21 cellular contexts compared by ENCODE assay signal in genomic region chr1:173504268-173504667, GRCh38. TPM values are rescaled to one million over a fixed set of nuclear protein-coding genes. Genes with fewer than 3 reads are reported as not detected.
A peak's percentile ranks its signal among the peaks of the same experiment; 100 is the strongest.
DNase-seq lines count a peak whose midpoint lies in the region; ATAC-seq, FAIRE-seq and TF ChIP-seq lines count a peak whose summit lies in the region.
"Had no signal": no experiment of that assay in that cellular context is flagged by ENCODE, and none has a peak within 500 bp of the region (broad histone marks: within the 10 kb centered on the region; RNA-seq: fewer than 3 reads in every experiment).

No MANE protein-coding gene starts in this region.

- FAIRE-seq in K562 (lab: Jason Lieb, UNC): no peak
- FAIRE-seq: GM19239 had no signal

- H3K9me3 ChIP-seq in HEK293 (ENCODE audit: control insufficient read depth, insufficient read depth, low read depth, low read length): no peaks in the 10 kb centered on the region
- H3K9me3 ChIP-seq in K562 (replicated peaks; ENCODE audit: control insufficient read depth, insufficient read depth, low read depth, low read length): no peaks in the 10 kb centered on the region
- H3K9me3 ChIP-seq in right lobe of liver: no peaks in the 10 kb centered on the region
- H3K9me3 ChIP-seq: Caco-2 had no signal

- H2AFZ ChIP-seq in K562 (ENCODE audit: low read depth, low read length): no peak overlapping the region

- H3K4me2 ChIP-seq in K562 (ENCODE audit: insufficient read depth, low read length): no peak overlapping the region

- H3K9ac ChIP-seq in K562 (ENCODE audit: insufficient read depth in 1 of 2, low read depth in 2 of 2, low read length in 2 of 2): no peak overlapping the region

- no TSS peak for BruUV-seq in K562 (replicated peaks; lab: Mats Ljungman, UMichigan)

- no peak overlapping the region for H3K4me3 ChIP-seq in HEK293 (ENCODE audit: low read depth, low read length)
- H3K4me3 ChIP-seq in K562: no peak overlapping the region
- H3K4me3 ChIP-seq in right lobe of liver: no peak overlapping the region

- H3K79me2 ChIP-seq in K562 (ENCODE audit: control insufficient read depth, insufficient read depth, low read length): no peaks in the 10 kb centered on the region

- TF ChIP-seq POLR2A in K562 (conservative IDR thresholded peaks at IDR 0.05) (no peak), right lobe of liver (IDR thresholded peaks at IDR 0.05) (peak; percentile 21)

- H4K20me1 ChIP-seq in K562 (replicated peaks; ENCODE audit: control insufficient read depth, insufficient read depth, low read length): no peaks in the 10 kb centered on the region

- POLR2A ChIA-PET in HEK293 (lab: Yijun Ruan, JAX) (no interaction called here), K562 (lab: Yijun Ruan, JAX) (interaction anchor here (1.9 kb wide), 1 partner anchor 26 kb away, joined by 7 read pairs; the partner anchor contains the start of gene PRDX6)

- H3K36me3 ChIP-seq in HEK293 (ENCODE audit: control insufficient read depth in 2 of 2, insufficient read depth in 1 of 2, low read length in 2 of 2) (no peaks in the 10 kb centered on the region), K562 (ENCODE audit: control insufficient read depth, insufficient read depth, low read length) (no peaks in the 10 kb centered on the region), right lobe of liver (no peaks in the 10 kb centered on the region)

- no peak for TF ChIP-seq CTCF in HEK293 (tag by site-specific recombination; IDR thresholded peaks at IDR 0.05)
- no peak for TF ChIP-seq CTCF in K562 (IDR thresholded peaks at IDR 0.05 in 2 of 3, conservative IDR thresholded peaks at IDR 0.05 in 1 of 3; ENCODE audit: insufficient read depth in 2 of 3, low read depth in 1 of 3, low read length in 3 of 3)
- peak in 1 of 4 donors; percentile 0 for TF ChIP-seq CTCF in right lobe of liver (IDR thresholded peaks at IDR 0.05)

- TF ChIP-seq RAD21 in K562 (CRISPR knock-in tag; conservative IDR thresholded peaks at IDR 0.05 in 1 of 2, IDR thresholded peaks at IDR 0.05 in 1 of 2): no peak

- in situ Hi-C loops in K562 (cut with MboI): no loop called here

- no peak for TF ChIP-seq EP300 in K562 (IDR thresholded peaks at IDR 0.05; ENCODE audit: low read length)

- CTCF ChIA-PET in HEK293 (lab: Yijun Ruan, JAX) (interaction anchor here (0.6 kb wide), 1 partner anchor 25 kb away, joined by 5 read pairs; no protein-coding TSS in a partner anchor), K562 (lab: Yijun Ruan, JAX; ENCODE audit: low intra/inter-chr PET ratio) (no interaction called here)

- ATAC-seq in K562 (no peak), right lobe of liver (peak; percentile 58 to 74 (median 67)), HG03280 (IDR thresholded peaks at IDR 0.05; ENCODE audit: unreplicated experiment) (no peak)
- ATAC-seq: PC-3, T-helper 17 cell had no signal

- DNase-seq in NCI-H2081 (lab: John Stamatoyannopoulos, UW) (peak; percentile 80 to 95), K562 (ENCODE audit: extremely low read depth in 1 of 4, low spot score in 3 of 4) (no peak), right lobe of liver (peak; percentile 48 to 82 (median 78)), globus pallidus (ENCODE audit: low spot score) (no peak), OCI-M1 (lab: John Stamatoyannopoulos, UW) (no peak), KG1 (lab: John Stamatoyannopoulos, UW) (no peak)
- DNase-seq: ACHN, AML-193, Caco-2, H7, NCI-H1048, NCI-H187, NCI-H2171 treated with DMSO at 0.1 percent for 48 hours, NCI-H524 treated with DMSO at 0.1 percent for 48 hours, PC-3, T-helper 17 cell had no signal

- intact Hi-C loops in K562 (cut with micrococcal nuclease): no loop called here
- intact Hi-C loops in right lobe of liver (cut with DNase I): loop anchor here in 1 of 2 donors (10.0 kb wide), 1 partner anchor 69 kb away; no protein-coding TSS in a partner anchor

- no peaks in the 10 kb centered on the region for H3K9me1 ChIP-seq in K562 (ENCODE audit: control insufficient read depth, insufficient read depth, low read length)

- peaks cover 8% of the 10 kb centered on the region for H3K4me1 ChIP-seq in HEK293 (ENCODE audit: control insufficient read depth, insufficient read depth, low read length)
- H3K4me1 ChIP-seq in K562 (replicated peaks in 1 of 2; ENCODE audit: control insufficient read depth in 2 of 2, insufficient read depth in 2 of 2, low read length in 2 of 2): peaks cover 0 to 9% of the 10 kb centered on the region in 2 experiments; a peak in 2 of 5 replicates
- peaks cover 0 to 29% (median 4%) of the 10 kb centered on the region in 4 donors for H3K4me1 ChIP-seq in right lobe of liver

- H3K27me3 ChIP-seq in K562 (ENCODE audit: control insufficient read depth in 2 of 2, insufficient read depth in 2 of 2, low read length in 2 of 2): no peaks in the 10 kb centered on the region
- no peaks in the 10 kb centered on the region for H3K27me3 ChIP-seq in right lobe of liver

- 19% methylated on average over 4 of the region's 4 CpGs for WGBS in K562 (ENCODE audit: insufficient coverage, low coverage, missing lambda C conversion rate)
- WGBS in right lobe of liver (ENCODE audit: insufficient coverage, low coverage, low lambda C conversion rate, missing lambda C conversion rate): 44% methylated on average over 4 of the region's 4 CpGs

- H3K27ac ChIP-seq in HEK293 (ENCODE audit: extremely low read depth, low read depth, low read length) (no peak overlapping the region), K562 (ENCODE audit: extremely low read depth, low read depth, low read length) (no peak overlapping the region), right lobe of liver (peak overlapping the region; percentile 65 to 93 (median 89))
- H3K27ac ChIP-seq: HL-60, RWPE1 had no signal

TF ChIP-seq in HEK293, 187 proteins besides CTCF, POLR2A, EP300 and RAD21 (continues in another document):
- 0 out of 2 replicates have a peak, but pooled peaks have one; percentile 51 for TF ChIP-seq ZNF398 (tag by site-specific recombination; IDR thresholded peaks at IDR 0.05)

TF ChIP-seq in K562, 482 proteins besides CTCF, POLR2A, EP300 and RAD21:
- TF ChIP-seq CGGBP1 (CRISPR knock-in tag; IDR thresholded peaks at IDR 0.05) (no peak), CEBPB (tag; IDR thresholded peaks at IDR 0.05) (peak; percentile 22)

RNA-seq across cellular contexts. Expression of gene PRDX6, which starts 27.1 kb away (rescaled TPM):
- total RNA-seq in K562 (2011; cell fraction: chromatin; rRNA removed; ENCODE audit: low replicate concordance): 92.6 and 207 TPM in 2 replicates
- 94.7 and 99.7 TPM in 2 replicates for total RNA-seq in K562 (2011; cell fraction: nucleolus; rRNA removed)
- 162 and 225 TPM in 2 replicates for total RNA-seq in K562 (2011; cell fraction: nucleoplasm; rRNA removed)
- 288 and 356 TPM in 2 replicates for total RNA-seq in K562 (2014; rRNA removed)
- 610 and 692 TPM in 2 replicates for total RNA-seq in K562 (2014; rRNA removed; fragmentation: Illumina TruSeq; extraction: Trizol)
- total RNA-seq in K562 (2015; rRNA removed; fragmentation: Illumina TruSeq; extraction: Trizol): 447 and 473 TPM in 2 replicates
- total RNA-seq in K562 (2021): 540 and 565 TPM in 2 replicates
- 667 and 707 TPM in 2 replicates for polyA plus RNA-seq in K562 (2011; rRNA removed)
- polyA plus RNA-seq in K562 (2011; cell fraction: cytosol; rRNA removed): 284 and 513 TPM in 2 replicates
- polyA plus RNA-seq in K562 (2011; cell fraction: nucleus; rRNA removed): 318 and 427 TPM in 2 replicates
- polyA plus RNA-seq in K562 (2012): 371 and 470 TPM in 2 replicates
- 636 and 642 TPM in 2 replicates for polyA plus RNA-seq in K562 (2014; fragmentation: Illumina TruSeq; extraction: Trizol)
- 1,000 to 10,000 TPM in 1 of 2 experiments, 100 to 1,000 TPM in 1; 884 to 1,082 TPM for polyA plus RNA-seq in K562 (2014; fragmentation: Nextera tagmentation; extraction: Ambion mirVana)
- 277 and 291 TPM in 2 replicates for polyA plus RNA-seq in K562 (2014; rRNA removed)
- polyA minus RNA-seq in K562 (2011; rRNA and poly(A)+ RNA removed): 909 and 927 TPM in 2 replicates
- 447 and 551 TPM in 2 replicates for polyA minus RNA-seq in K562 (2011; cell fraction: cytosol; rRNA and poly(A)+ RNA removed)
- 125 and 223 TPM in 2 replicates for polyA minus RNA-seq in K562 (2011; cell fraction: nucleus; rRNA and poly(A)+ RNA removed)
- total RNA-seq in right lobe of liver: 100 to 1,000 TPM; 213 to 552 (median 407) TPM

Comparison
In these comparisons a context has a peak if more than half of its experiments do, and no peak if none do; other contexts are left out.
1. H3K27ac ChIP-seq: peak in right lobe of liver (3 of 3); none in HEK293 (single experiment) and K562 (single experiment).
2. DNase-seq: peak in NCI-H2081 (2 of 2) and right lobe of liver (3 of 3); none in K562 (0 of 4), globus pallidus (single experiment), OCI-M1 (single experiment) and KG1 (single experiment).
3. ATAC-seq: peak in right lobe of liver (4 of 4); none in K562 (single experiment) and HG03280 (single experiment).
4. Of the 44 proteins assayed by ChIP-seq in both K562 and HEK293: peak only in K562: none; only in HEK293: PRDM10 and ZNF398; in both: none; in neither: 42.